ENCODE assay signal across 8 cellular contexts in the genomic region with DNA sequence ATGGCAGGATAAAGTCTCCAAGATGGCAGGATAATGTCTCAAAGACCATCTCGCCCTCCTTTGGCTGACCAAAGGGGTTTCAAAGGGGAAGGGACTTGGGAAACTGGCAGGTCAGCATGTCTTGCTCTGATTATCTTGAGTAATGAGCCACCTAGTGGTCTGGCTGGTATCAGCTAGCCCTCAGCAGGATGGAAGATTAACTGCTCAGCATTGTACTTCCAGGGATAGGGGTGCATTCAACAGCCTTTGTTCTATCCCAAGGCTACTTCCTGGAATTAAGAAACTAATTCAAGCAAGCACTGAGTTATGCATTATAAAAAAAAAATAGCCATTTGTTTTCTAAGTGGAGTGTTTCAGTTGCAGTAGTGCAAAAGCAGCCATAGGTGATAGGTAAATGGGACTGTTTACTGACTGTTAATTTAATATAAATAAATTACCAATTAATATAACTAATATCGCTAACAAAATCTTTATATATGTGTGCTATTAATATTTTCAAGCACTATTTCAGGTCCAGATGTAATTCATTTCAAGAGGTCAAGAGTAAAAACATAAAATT.
DNase-seq lines count a peak whose midpoint lies in the region; ATAC-seq and TF ChIP-seq lines count a peak whose summit lies in the region.

No MANE protein-coding gene starts in this region.

- intact Hi-C loops in left colon (cut with DNase I, micrococcal nuclease) = no loop called here

- in situ Hi-C loops in GM13977 (cut with MboI; ENCODE audit: low pct_unique_long_range_greater_than_20kb, low sequenced_read_pairs, unreplicated experiment) = no loop called here

- DNase-seq in GM13977 (ENCODE audit: low spot score) (peak; percentile 69), Kasumi-1 (lab: John Stamatoyannopoulos, UW) (peak; percentile 41 to 53), RKO (ENCODE audit: low spot score) (peak; percentile 76), foreskin fibroblast (peak in 1 of 2 donors; percentile 0), retina (peak; percentile 54), left colon (no peak), NCI-H2227 treated with DMSO at 0.1 percent for 48 hours (lab: John Stamatoyannopoulos, UW) (no peak)

- H3K4me3 ChIP-seq in foreskin fibroblast (ENCODE audit: low read depth in 1 of 2, low read length in 2 of 2) = no peak overlapping the region

- TF ChIP-seq CTCF in GM13977 (IDR thresholded peaks at IDR 0.05; ENCODE audit: extremely low read depth, insufficient read depth, missing control alignments) (peak; percentile 82), foreskin fibroblast (IDR thresholded peaks at IDR 0.05; ENCODE audit: low read depth, low read length) (peak; percentile 32)

- ATAC-seq in left colon = no peak
- ATAC-seq in GM18907 (IDR thresholded peaks at IDR 0.05; ENCODE audit: unreplicated experiment) = no peak

Comparison
In these comparisons a context has a peak if more than half of its experiments do, and no peak if none do; other contexts are left out.
1. DNase-seq: peak in GM13977 (single experiment), Kasumi-1 (2 of 2), RKO (single experiment) and retina (single experiment); none in left colon (0 of 2) and NCI-H2227 treated with DMSO at 0.1 percent for 48 hours (single experiment).